In genomic region chr19:18597809-18598660, GRCh38 we compare ENCODE assay signal across 20 cellular contexts. TPM values are rescaled to one million over a fixed set of nuclear protein-coding genes. Genes with fewer than 3 reads are reported as not detected.
DNase-seq lines count a peak whose midpoint lies in the region; ATAC-seq and TF ChIP-seq lines count a peak whose summit lies in the region.
"Had no signal": no experiment of that assay in that cellular context is flagged by ENCODE, and none has a peak within 500 bp of the region (broad histone marks: within the 10 kb centered on the region; RNA-seq: fewer than 3 reads in every experiment).

No MANE protein-coding gene starts in this region.

- H2AK5ac ChIP-seq in mesenchymal stem cell (ENCODE audit: low read length, severe bottlenecking), result no peak overlapping the region

- TF ChIP-seq RAD21 in SK-N-SH (IDR thresholded peaks at IDR 0.05; ENCODE audit: low read length), result no peak

- TF ChIP-seq CTCF in SK-N-SH (IDR thresholded peaks at IDR 0.05) (no peak), foreskin fibroblast (IDR thresholded peaks at IDR 0.05; ENCODE audit: low read depth, low read length) (no peak)

- H3K9me3 ChIP-seq in SK-N-SH (no peaks in the 10 kb centered on the region), NT2/D1 (ENCODE audit: insufficient read depth, low read length) (no peaks in the 10 kb centered on the region), mesenchymal stem cell (ENCODE audit: control insufficient read depth, low read length) (no peaks in the 10 kb centered on the region)
- H3K9me3 ChIP-seq: SJCRH30 had no signal

- no peak for TF ChIP-seq EP300 in SK-N-SH (IDR thresholded peaks at IDR 0.05; ENCODE audit: borderline replicate concordance in 1 of 2, low read depth in 1 of 2, low read length in 1 of 2)

- H3F3A ChIP-seq in SK-N-SH (replicated peaks; ENCODE audit: insufficient read depth), result peaks cover 18% of the 10 kb centered on the region

- no peaks in the 10 kb centered on the region for H3K9me2 ChIP-seq in SK-N-SH

- CTCF ChIA-PET in SK-N-SH (lab: Yijun Ruan, JAX), result interaction anchor here (1.6 to 2.2 kb wide), 2 partner anchors 9 to 250 kb away, joined by 9 to 11 read pairs; partner anchors contain the start of gene REX1BD

- H4K91ac ChIP-seq in mesenchymal stem cell (ENCODE audit: low read length), result no peak overlapping the region

- no peak overlapping the region for H3K9ac ChIP-seq in SK-N-SH
- H3K9ac ChIP-seq in NT2/D1 (ENCODE audit: insufficient read length, low read depth), result peak overlapping the region; percentile 8
- no peak overlapping the region for H3K9ac ChIP-seq in mesenchymal stem cell (ENCODE audit: low read length)

- intact Hi-C loops in left colon (cut with DNase I, micrococcal nuclease), result loop anchor here in 1 of 2 donors (10.0 kb wide), 1 partner anchor 257 kb away; no protein-coding TSS in a partner anchor

- H3K79me1 ChIP-seq in mesenchymal stem cell (replicated peaks; ENCODE audit: low read length, poor library complexity, severe bottlenecking), result no peaks in the 10 kb centered on the region

- H3K18ac ChIP-seq in mesenchymal stem cell (ENCODE audit: low read depth in 1 of 2, low read length in 2 of 2), result no peak overlapping the region

- no peak for ATAC-seq in SK-N-SH treated with all-trans-retinoic acid at 6 μM for 48 hours
- ATAC-seq in left colon, result no peak
- ATAC-seq: HCT116, PC-3 had no signal

- H3K4ac ChIP-seq in mesenchymal stem cell (ENCODE audit: low read depth in 1 of 2, low read length in 2 of 2), result no peak overlapping the region

- no peak overlapping the region for H3K27ac ChIP-seq in SK-N-SH (ENCODE audit: low read depth in 2 of 2, low read length in 1 of 2)
- no peak overlapping the region for H3K27ac ChIP-seq in mesenchymal stem cell (ENCODE audit: low read length, poor library complexity, severe bottlenecking)
- H3K27ac ChIP-seq: 22Rv1, RWPE1, SJCRH30 had no signal

- DNase-seq in SK-N-SH, result peak; percentile 79
- no peak for DNase-seq in NT2/D1 (ENCODE audit: low read depth, low spot score)
- DNase-seq in mesenchymal stem cell, result no peak
- DNase-seq in foreskin fibroblast, result no peak
- DNase-seq in NCI-H526 treated with DMSO at 0.1 percent for 48 hours (lab: John Stamatoyannopoulos, UW), result no peak
- DNase-seq in activated naive CD4-positive, alpha-beta T cell (lab: John Stamatoyannopoulos, UW), result no peak
- DNase-seq in left colon, result no peak
- DNase-seq: C1 segment of cervical spinal cord, DMS153, EL, MV-4-11, NCI-H1417, NCI-H1930, NCI-H69, PC-3, SJCRH30 had no signal

- no peak overlapping the region for H3K4me3 ChIP-seq in SK-N-SH (ENCODE audit: low read depth in 2 of 2, low read length in 1 of 2)
- no peak overlapping the region for H3K4me3 ChIP-seq in NT2/D1 (ENCODE audit: insufficient read length, low read depth)
- no peak overlapping the region for H3K4me3 ChIP-seq in mesenchymal stem cell (ENCODE audit: insufficient read depth in 1 of 2, low read depth in 1 of 2, low read length in 2 of 2)
- H3K4me3 ChIP-seq in foreskin fibroblast (ENCODE audit: low read depth in 1 of 2, low read length in 2 of 2), result no peak overlapping the region
- H3K4me3 ChIP-seq: SJCRH30 had no signal

- no peaks in the 10 kb centered on the region for H3K79me2 ChIP-seq in SK-N-SH (ENCODE audit: insufficient read depth)

- POLR2A ChIA-PET in SK-N-SH (lab: Yijun Ruan, JAX), result no interaction called here

- H4K20me1 ChIP-seq in SK-N-SH (ENCODE audit: insufficient read depth), result no peaks in the 10 kb centered on the region

- H2BK5ac ChIP-seq in mesenchymal stem cell (ENCODE audit: low read depth, low read length, poor library complexity, severe bottlenecking), result no peak overlapping the region

- no peak overlapping the region for H3K23ac ChIP-seq in mesenchymal stem cell (ENCODE audit: low read length in 2 of 2)

- no peak overlapping the region for H2BK12ac ChIP-seq in mesenchymal stem cell (ENCODE audit: low read length in 2 of 2)

- H2AFZ ChIP-seq in SK-N-SH (ENCODE audit: low read depth) (no peak overlapping the region), mesenchymal stem cell (ENCODE audit: low read depth, low read length) (no peak overlapping the region)

- H3K4me1 ChIP-seq in SK-N-SH (ENCODE audit: control insufficient read depth in 1 of 2, insufficient read depth in 2 of 2, low read depth in 1 of 2, low read length in 1 of 2) (peaks cover 0 to 22% of the 10 kb centered on the region in 2 experiments; a peak in 2 of 4 replicates), NT2/D1 (ENCODE audit: insufficient read depth, insufficient read length) (peaks cover 21% of the 10 kb centered on the region), mesenchymal stem cell (ENCODE audit: control insufficient read depth, insufficient read depth, low read depth, low read length) (peaks cover 17% of the 10 kb centered on the region)

- no peak overlapping the region for H3K4me2 ChIP-seq in SK-N-SH
- H3K4me2 ChIP-seq in mesenchymal stem cell (ENCODE audit: low read length, poor library complexity, severe bottlenecking), result no peak overlapping the region

- peak overlapping the region; percentile 13 for H4K8ac ChIP-seq in mesenchymal stem cell (ENCODE audit: low read length)

- H3K27me3 ChIP-seq in SK-N-SH (ENCODE audit: insufficient read depth) (no peaks in the 10 kb centered on the region), NT2/D1 (ENCODE audit: insufficient read depth, insufficient read length) (peaks cover 29% of the 10 kb centered on the region), mesenchymal stem cell (ENCODE audit: control insufficient read depth in 1 of 2, insufficient read depth in 1 of 2, low read length in 2 of 2) (peaks cover 9 to 42% of the 10 kb centered on the region in 2 experiments)

- no peak overlapping the region for H3K14ac ChIP-seq in mesenchymal stem cell (ENCODE audit: low read length in 2 of 2)

- WGBS in SK-N-SH (ENCODE audit: low lambda C conversion rate), result 69% methylated on average over 13 of the region's 25 CpGs
- WGBS in mesenchymal stem cell, result 70% methylated on average over 19 of the region's 25 CpGs

- peak overlapping the region; percentile 15 for H2BK15ac ChIP-seq in mesenchymal stem cell (ENCODE audit: low read depth, poor library complexity, severe bottlenecking)

- H2BK120ac ChIP-seq in mesenchymal stem cell (ENCODE audit: low read depth, low read length), result no peak overlapping the region

- no peaks in the 10 kb centered on the region for H3K36me3 ChIP-seq in SK-N-SH (replicated peaks in 1 of 2; ENCODE audit: control insufficient read depth in 1 of 2, insufficient read depth in 2 of 2, low read length in 1 of 2)
- peaks cover 2% of the 10 kb centered on the region for H3K36me3 ChIP-seq in NT2/D1 (ENCODE audit: insufficient read depth, insufficient read length, low read length)
- H3K36me3 ChIP-seq in mesenchymal stem cell (ENCODE audit: control insufficient read depth in 1 of 2, insufficient read depth in 2 of 2, low read depth in 1 of 2, low read length in 2 of 2), result no peaks in the 10 kb centered on the region
- H3K36me3 ChIP-seq: SJCRH30 had no signal

TF ChIP-seq in SK-N-SH, 30 proteins besides CTCF, POLR2A, EP300 and RAD21 (continues in another document):
- TF ChIP-seq EZH2phosphoT487 (IDR thresholded peaks at IDR 0.05; ENCODE audit: borderline replicate concordance, low read depth), result no peak
- TF ChIP-seq SMC3 (IDR thresholded peaks at IDR 0.05; ENCODE audit: low read depth, low read length), result no peak
- no peak for TF ChIP-seq MEF2A (IDR thresholded peaks at IDR 0.05; ENCODE audit: borderline replicate concordance, low read depth)

TF ChIP-seq in SK-N-SH treated with all-trans-retinoic acid at 6 μM for 48 hours, 23 proteins besides CTCF, POLR2A, EP300 and RAD21 (continues in another document):
- TF ChIP-seq ZNF565 (CRISPR knock-in tag; conservative IDR thresholded peaks at IDR 0.05; ENCODE audit: low read depth), result no peak
- TF ChIP-seq, protein P1, sequence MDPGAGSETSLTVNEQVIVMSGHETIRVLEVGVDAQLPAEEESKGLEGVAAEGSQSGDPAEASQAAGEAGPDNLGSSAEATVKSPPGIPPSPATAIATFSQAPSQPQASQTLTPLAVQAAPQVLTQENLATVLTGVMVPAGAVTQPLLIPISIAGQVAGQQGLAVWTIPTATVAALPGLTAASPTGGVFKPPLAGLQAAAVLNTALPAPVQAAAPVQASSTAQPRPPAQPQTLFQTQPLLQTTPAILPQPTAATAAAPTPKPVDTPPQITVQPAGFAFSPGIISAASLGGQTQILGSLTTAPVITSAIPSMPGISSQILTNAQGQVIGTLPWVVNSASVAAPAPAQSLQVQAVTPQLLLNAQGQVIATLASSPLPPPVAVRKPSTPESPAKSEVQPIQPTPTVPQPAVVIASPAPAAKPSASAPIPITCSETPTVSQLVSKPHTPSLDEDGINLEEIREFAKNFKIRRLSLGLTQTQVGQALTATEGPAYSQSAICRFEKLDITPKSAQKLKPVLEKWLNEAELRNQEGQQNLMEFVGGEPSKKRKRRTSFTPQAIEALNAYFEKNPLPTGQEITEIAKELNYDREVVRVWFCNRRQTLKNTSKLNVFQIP (CRISPR knock-in tag; IDR thresholded peaks at IDR 0.05; ENCODE audit: borderline replicate concordance, low read depth), result no peak
- TF ChIP-seq SNAI2 (CRISPR knock-in tag; IDR thresholded peaks at IDR 0.05), result no peak

RNA-seq across cellular contexts. Expression of gene CRLF1, which starts 8.6 kb away (rescaled TPM):
- polyA plus RNA-seq in SK-N-SH (2012; rRNA removed), result 0.71 and 0.84 TPM in 2 replicates
- polyA plus RNA-seq in SK-N-SH (2012; cell fraction: cytosol; rRNA removed), result 0.77 and 1.1 TPM in 2 replicates
- 1.9 TPM in 2 replicates for polyA plus RNA-seq in SK-N-SH (2012; cell fraction: nucleus; rRNA removed)
- polyA plus RNA-seq in mesenchymal stem cell (2013, experiment 1 of 2), result 0.10 TPM
- 0.18 TPM for polyA plus RNA-seq in mesenchymal stem cell (2013, experiment 2 of 2)
- 1 to 10 TPM; 1.3 to 2.4 TPM for total RNA-seq in left colon

RNA-seq across cellular contexts. Expression of gene REX1BD, which starts 9.4 kb away (rescaled TPM):
- 109 and 159 TPM in 2 replicates for polyA plus RNA-seq in SK-N-SH (2012; rRNA removed)
- polyA plus RNA-seq in SK-N-SH (2012; cell fraction: cytosol; rRNA removed), result 85.3 and 102 TPM in 2 replicates
- polyA plus RNA-seq in SK-N-SH (2012; cell fraction: nucleus; rRNA removed), result 472 and 877 TPM in 2 replicates
- 64.9 TPM for polyA plus RNA-seq in mesenchymal stem cell (2013, experiment 1 of 2)
- 73.1 TPM for polyA plus RNA-seq in mesenchymal stem cell (2013, experiment 2 of 2)
- total RNA-seq in left colon, result 10 to 100 TPM; 49.2 to 53.4 TPM

RNA-seq across cellular contexts. Expression of gene TMEM59L, which starts 14.6 kb away (rescaled TPM):
- polyA plus RNA-seq in SK-N-SH (2012; rRNA removed), result 5.8 and 9.6 TPM in 2 replicates
- 4.5 and 7.3 TPM in 2 replicates for polyA plus RNA-seq in SK-N-SH (2012; cell fraction: cytosol; rRNA removed)
- 44.4 and 61.6 TPM in 2 replicates for polyA plus RNA-seq in SK-N-SH (2012; cell fraction: nucleus; rRNA removed)
- polyA plus RNA-seq in mesenchymal stem cell (2013, experiment 1 of 2), result 1.1 TPM
- 1.1 TPM for polyA plus RNA-seq in mesenchymal stem cell (2013, experiment 2 of 2)
- total RNA-seq in left colon, result 1 to 10 TPM in 1 of 2 donors, under 1 TPM in 1; 0.40 to 1.1 TPM
- total RNA-seq: SJCRH30 had no signal

RNA-seq across cellular contexts. Expression of gene UBA52, which starts 26.4 kb away (rescaled TPM):
- polyA plus RNA-seq in SK-N-SH (2012; rRNA removed), result 2,690 and 3,026 TPM in 2 replicates
- 2,274 and 2,526 TPM in 2 replicates for polyA plus RNA-seq in SK-N-SH (2012; cell fraction: cytosol; rRNA removed)
- polyA plus RNA-seq in SK-N-SH (2012; cell fraction: nucleus; rRNA removed), result 940 and 1,966 TPM in 2 replicates
- polyA plus RNA-seq in mesenchymal stem cell (2013, experiment 1 of 2), result 1,500 TPM
- polyA plus RNA-seq in mesenchymal stem cell (2013, experiment 2 of 2), result 1,505 TPM
- 100 to 1,000 TPM; 798 to 822 TPM for total RNA-seq in left colon

RNA-seq across cellular contexts. Expression of gene KLHL26, which starts 38.8 kb away (rescaled TPM):
- 1.9 and 4.6 TPM in 2 replicates for polyA plus RNA-seq in SK-N-SH (2012; rRNA removed)
- polyA plus RNA-seq in SK-N-SH (2012; cell fraction: cytosol; rRNA removed), result 1.7 and 1.8 TPM in 2 replicates
- polyA plus RNA-seq in SK-N-SH (2012; cell fraction: nucleus; rRNA removed), result 5.0 and 5.5 TPM in 2 replicates
- polyA plus RNA-seq in mesenchymal stem cell (2013, experiment 1 of 2), result 2.6 TPM
- 2.9 TPM for polyA plus RNA-seq in mesenchymal stem cell (2013, experiment 2 of 2)
- total RNA-seq in left colon, result 10 to 100 TPM in 1 of 2 donors, 1 to 10 TPM in 1; 8.5 to 10.1 TPM
